In genomic region chr1:231053493-231054162, GRCh38 we compare ENCODE assay signal across 8 cellular contexts. TPM values are rescaled to one million over a fixed set of nuclear protein-coding genes. Genes with fewer than 3 reads are reported as not detected.
DNase-seq lines count a peak whose midpoint lies in the region; ATAC-seq and TF ChIP-seq lines count a peak whose summit lies in the region.

No MANE protein-coding gene starts in this region.

- H3K27ac ChIP-seq in SK-N-SH (ENCODE audit: low read depth in 2 of 2, low read length in 1 of 2) (no peak overlapping the region), skeletal muscle tissue (ENCODE audit: low read depth, low read length) (peak overlapping the region; percentile 66)

- H3K9me3 Mint-ChIP-seq in activated CD4-positive, alpha-beta T cell treated with anti-CD3 and anti-CD28 coated beads, Interleukin-2, amount 10 ng/mL, durations not matched to agents 7 days and 5 days: no peaks in the 10 kb centered on the region

- H3K36me3 ChIP-seq in SK-N-SH (replicated peaks in 1 of 2; ENCODE audit: control insufficient read depth in 1 of 2, insufficient read depth in 2 of 2, low read length in 1 of 2) (no peaks in the 10 kb centered on the region), skeletal muscle tissue (ENCODE audit: control insufficient read depth in 3 of 3, insufficient read depth in 3 of 3, low read length in 3 of 3) (no peaks in the 10 kb centered on the region)

- peak; percentile 17 for DNase-seq in activated CD4-positive, alpha-beta T cell treated with anti-CD3 and anti-CD28 coated beads, Interleukin-2, amount 10 ng/mL, durations not matched to agents 7 days and 5 days
- no peak for DNase-seq in activated CD4-positive, alpha-beta T cell treated with anti-CD3 and anti-CD28 coated beads, Interleukin-2, amount 50 U/mL, for 4 hours
- no peak for DNase-seq in SK-N-SH
- peak; percentile 92 for DNase-seq in fibroblast of the aortic adventitia (ENCODE audit: low read depth)
- no peak for DNase-seq in activated gamma-delta T cell treated with Interleukin-2 at 50 U/mL for 16 hours
- no peak for DNase-seq in NCI-H2081 treated with DMSO at 0.1 percent for 48 hours (lab: John Stamatoyannopoulos, UW)

- H3K27me3 Mint-ChIP-seq in activated CD4-positive, alpha-beta T cell treated with anti-CD3 and anti-CD28 coated beads, Interleukin-2, amount 10 ng/mL, durations not matched to agents 7 days and 5 days: peaks cover 3% of the 10 kb centered on the region

- WGBS in SK-N-SH (ENCODE audit: low lambda C conversion rate): 7% methylated on average over 7 of the region's 7 CpGs

- ATAC-seq in HG02938 (IDR thresholded peaks at IDR 0.05; ENCODE audit: unreplicated experiment): peak; percentile 69

- no peaks in the 10 kb centered on the region for H4K20me1 ChIP-seq in SK-N-SH (ENCODE audit: insufficient read depth)

- H3F3A ChIP-seq in SK-N-SH (replicated peaks; ENCODE audit: insufficient read depth): no peaks in the 10 kb centered on the region

- POLR2A ChIA-PET in activated CD4-positive, alpha-beta T cell treated with anti-CD3 and anti-CD28 coated beads, Interleukin-2, amount 10 ng/mL, durations not matched to agents 7 days and 5 days (lab: Charles Lee): interaction anchor here (0.6 kb wide), 1 partner anchor 276 kb away, joined by 3 read pairs; no protein-coding TSS in a partner anchor
- POLR2A ChIA-PET in SK-N-SH (lab: Yijun Ruan, JAX): interaction anchor here (0.6 kb wide), 1 partner anchor 547 kb away, joined by 3 read pairs; no protein-coding TSS in a partner anchor

- TF ChIP-seq RAD21 in SK-N-SH (IDR thresholded peaks at IDR 0.05; ENCODE audit: low read length): no peak

- H2AFZ ChIP-seq in SK-N-SH (ENCODE audit: low read depth): no peak overlapping the region

- H3K9ac ChIP-seq in SK-N-SH: no peak overlapping the region
- H3K9ac ChIP-seq in skeletal muscle tissue (ENCODE audit: low read depth in 1 of 3, low read length in 3 of 3): peak overlapping the region in 1 of 3 donors; percentile 36

- peaks cover 0 to 3% of the 10 kb centered on the region in 2 experiments; a peak in 1 of 4 replicates for H3K4me1 ChIP-seq in SK-N-SH (ENCODE audit: control insufficient read depth in 1 of 2, insufficient read depth in 2 of 2, low read depth in 1 of 2, low read length in 1 of 2)
- H3K4me1 ChIP-seq in skeletal muscle tissue (ENCODE audit: control insufficient read depth in 3 of 3, insufficient read depth in 3 of 3, low read length in 3 of 3): peaks cover 0 to 6% (median 2%) of the 10 kb centered on the region in 3 donors

- H3K79me2 ChIP-seq in SK-N-SH (ENCODE audit: insufficient read depth): no peaks in the 10 kb centered on the region

- CTCF ChIA-PET in activated CD4-positive, alpha-beta T cell treated with anti-CD3 and anti-CD28 coated beads, Interleukin-2, amount 10 ng/mL, durations not matched to agents 7 days and 5 days (lab: Charles Lee): interaction anchor here (0.7 to 1.9 kb wide), 6 partner anchors 8 to 115 kb away, joined by 3 to 4 read pairs (median 4); no protein-coding TSS in a partner anchor
- CTCF ChIA-PET in SK-N-SH (lab: Yijun Ruan, JAX): interaction anchor here (1.0 to 1.6 kb wide), 3 partner anchors 9 to 157 kb away, joined by 3 to 5 read pairs (median 3); no protein-coding TSS in a partner anchor

- H3K9me3 ChIP-seq in SK-N-SH: no peaks in the 10 kb centered on the region
- peaks cover 0 to 4% (median 0%) of the 10 kb centered on the region in 3 donors for H3K9me3 ChIP-seq in skeletal muscle tissue (ENCODE audit: control insufficient read depth in 3 of 3, low read length in 3 of 3)

- peak overlapping the region; percentile 77 for H3K27ac Mint-ChIP-seq in activated CD4-positive, alpha-beta T cell treated with anti-CD3 and anti-CD28 coated beads, Interleukin-2, amount 10 ng/mL, durations not matched to agents 7 days and 5 days

- peaks cover 20% of the 10 kb centered on the region for H3K4me1 Mint-ChIP-seq in activated CD4-positive, alpha-beta T cell treated with anti-CD3 and anti-CD28 coated beads, Interleukin-2, amount 10 ng/mL, durations not matched to agents 7 days and 5 days

- H3K4me3 Mint-ChIP-seq in activated CD4-positive, alpha-beta T cell treated with anti-CD3 and anti-CD28 coated beads, Interleukin-2, amount 10 ng/mL, durations not matched to agents 7 days and 5 days: peak overlapping the region; percentile 18

- H3K36me3 Mint-ChIP-seq in activated CD4-positive, alpha-beta T cell treated with anti-CD3 and anti-CD28 coated beads, Interleukin-2, amount 10 ng/mL, durations not matched to agents 7 days and 5 days (ENCODE audit: low read depth): no peaks in the 10 kb centered on the region

- H3K4me3 ChIP-seq in SK-N-SH (ENCODE audit: low read depth in 2 of 2, low read length in 1 of 2) (peak overlapping the region in 1 of 2 experiments; percentile 3; a peak in 1 of 4 replicates), fibroblast of the aortic adventitia (ENCODE audit: low read depth, low read length) (no peak overlapping the region), skeletal muscle tissue (ENCODE audit: low read length in 3 of 3) (peak overlapping the region in 1 of 3 donors; percentile 30)

- H3K9me2 ChIP-seq in SK-N-SH: no peaks in the 10 kb centered on the region

- H3K27me3 ChIP-seq in SK-N-SH (ENCODE audit: insufficient read depth) (no peaks in the 10 kb centered on the region), skeletal muscle tissue (ENCODE audit: control insufficient read depth in 3 of 3, insufficient read depth in 3 of 3, low read length in 3 of 3) (peaks cover 0 to 5% (median 0%) of the 10 kb centered on the region in 3 donors)

- peak overlapping the region; percentile 65 for H3K4me2 ChIP-seq in SK-N-SH

- TF ChIP-seq EP300 in SK-N-SH (IDR thresholded peaks at IDR 0.05; ENCODE audit: borderline replicate concordance in 1 of 2, low read depth in 1 of 2, low read length in 1 of 2): 0 out of 4 replicates have a peak, but pooled peaks of 1 of the 2 experiments have one; percentile 23

- no peak for TF ChIP-seq CTCF in SK-N-SH (IDR thresholded peaks at IDR 0.05)
- no peak for TF ChIP-seq CTCF in fibroblast of the aortic adventitia (IDR thresholded peaks at IDR 0.05; ENCODE audit: insufficient read depth, low read length)

TF ChIP-seq in SK-N-SH, 30 proteins besides CTCF, POLR2A, EP300 and RAD21:
- TF ChIP-seq TCF12 (IDR thresholded peaks at IDR 0.05) (peak; percentile 66), POLR2AphosphoS5 (IDR thresholded peaks at IDR 0.05; ENCODE audit: low read depth, low read length) (no peak; the same call in 1 of the 2 replicates), GATA2 (CRISPR knock-in tag; IDR thresholded peaks at IDR 0.05) (no peak), NFIC (IDR thresholded peaks at IDR 0.05; ENCODE audit: borderline replicate concordance) (peak; percentile 73; the same call in 1 of the 2 replicates), PBX3 (IDR thresholded peaks at IDR 0.05) (peak; percentile 75)
TF ChIP-seq in SK-N-SH: peak in this region for 3.

RNA-seq across cellular contexts. Expression of gene FAM89A, which starts 13.6 kb away (rescaled TPM):
- 1 to 10 TPM; 5.0 to 5.5 TPM for total RNA-seq in activated CD4-positive, alpha-beta T cell treated with anti-CD3 and anti-CD28 coated beads, Interleukin-2, amount 10 ng/mL, durations not matched to agents 7 days and 5 days
- 2.7 and 3.9 TPM in 2 replicates for polyA plus RNA-seq in SK-N-SH (2012; rRNA removed)
- 3.2 and 3.6 TPM in 2 replicates for polyA plus RNA-seq in SK-N-SH (2012; cell fraction: cytosol; rRNA removed)
- polyA plus RNA-seq in SK-N-SH (2012; cell fraction: nucleus; rRNA removed): 0.92 and 1.0 TPM in 2 replicates
- total RNA-seq in fibroblast of the aortic adventitia (ENCODE audit: low replicate concordance) (2.0 and 13.4 TPM in 2 replicates), skeletal muscle tissue (14.1 TPM)

Comparison
In these comparisons a context has a peak if more than half of its experiments do, and no peak if none do; other contexts are left out.
1. DNase-seq: peak in activated CD4-positive, alpha-beta T cell treated with anti-CD3 and anti-CD28 coated beads, Interleukin-2, amount 10 ng/mL, durations not matched to agents 7 days and 5 days (single experiment) and fibroblast of the aortic adventitia (single experiment); none in activated CD4-positive, alpha-beta T cell treated with anti-CD3 and anti-CD28 coated beads, Interleukin-2, amount 50 U/mL, for 4 hours (0 of 2), SK-N-SH (single experiment), activated gamma-delta T cell treated with Interleukin-2 at 50 U/mL for 16 hours (single experiment) and NCI-H2081 treated with DMSO at 0.1 percent for 48 hours (single experiment).